In the genomic region with DNA sequence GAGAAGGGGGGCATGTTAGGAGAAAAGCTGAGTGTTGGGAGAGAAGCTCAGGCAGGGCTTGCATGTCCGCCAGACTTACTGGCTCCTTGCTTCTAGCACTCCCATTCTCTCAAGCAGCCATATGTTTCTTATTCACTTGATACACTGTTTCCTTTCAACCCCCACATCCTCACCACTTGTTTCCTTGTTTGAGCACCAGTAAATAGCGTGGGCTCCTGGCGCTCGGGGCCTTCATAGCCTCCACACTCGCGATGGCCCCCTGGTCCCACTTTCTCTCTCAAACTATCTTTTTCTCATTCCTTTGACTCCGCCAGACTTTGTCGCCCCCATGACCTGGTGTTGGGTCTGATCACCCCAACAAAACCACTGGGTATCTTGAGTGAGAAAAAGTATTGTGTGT, we compare ENCODE assay signal across 17 cellular contexts. TPM values are rescaled to one million over a fixed set of nuclear protein-coding genes. Genes with fewer than 3 reads are reported as not detected.
"Had no signal": no experiment of that assay in that cellular context is flagged by ENCODE, and none has a peak within 500 bp of the region (broad histone marks: within the 10 kb centered on the region; RNA-seq: fewer than 3 reads in every experiment).

No MANE protein-coding gene starts in this region.

- H3K4me3 Mint-ChIP-seq: stimulated activated memory B cell treated with anti-CD40 and anti-IgM and Interleukin-4, amounts not matched to agents 10 μg/mL and 1 μg/mL and 100 μg/mL, for 72 hours; stimulated activated naive CD8-positive, alpha-beta T cell treated with anti-CD3 and anti-CD28 coated beads, Interleukin-15, Interleukin-2, amounts not matched to agents 100 ng/mL and 50 ng/mL, for 24 hours had no signal

- H3K27me3 Mint-ChIP-seq: stimulated activated memory B cell treated with anti-CD40 and anti-IgM and Interleukin-4, amounts not matched to agents 10 μg/mL and 1 μg/mL and 100 μg/mL, for 72 hours had no signal

- ATAC-seq: heart left ventricle; sciatic nerve; stimulated activated memory B cell treated with anti-CD40 and anti-IgM and Interleukin-4, amounts not matched to agents 10 μg/mL and 1 μg/mL and 100 μg/mL, for 72 hours had no signal

- DNase-seq: effector memory CD4-positive, alpha-beta T cell; foreskin melanocyte; heart left ventricle; hippocampal formation; kidney glomerular epithelial cell; mesendoderm; naive B cell; spleen; stimulated activated CD4-positive, alpha-beta T cell treated with anti-CD3 and anti-CD28 coated beads, Interleukin-15, amount 100 ng/mL, for 24 hours; stimulated activated CD4-positive, alpha-beta T cell treated with anti-CD3 and anti-CD28 coated beads, Interleukin-1b, Interleukin-23, amount 100 ng/mL, for 48 hours; stimulated activated CD4-positive, alpha-beta T cell treated with anti-CD3 and anti-CD28 coated beads, Interleukin-4, amount 100 ng/mL, for 24 hours; transverse colon had no signal

- H3K27me3 ChIP-seq: heart left ventricle, transverse colon had no signal

- H3K36me3 Mint-ChIP-seq: naive B cell had no signal

- H3K36me3 ChIP-seq: heart left ventricle, spleen, thoracic aorta, transverse colon had no signal

- H3K4me3 ChIP-seq: heart left ventricle, spleen, thoracic aorta, transverse colon had no signal

- H3K27ac Mint-ChIP-seq: stimulated activated memory B cell treated with anti-CD40 and anti-IgM and Interleukin-4, amounts not matched to agents 10 μg/mL and 1 μg/mL and 100 μg/mL, for 72 hours; stimulated activated naive CD8-positive, alpha-beta T cell treated with anti-CD3 and anti-CD28 coated beads, Interleukin-15, Interleukin-2, amounts not matched to agents 100 ng/mL and 50 ng/mL, for 24 hours had no signal

- H3K27ac ChIP-seq: heart left ventricle, spleen, thoracic aorta, transverse colon had no signal

- H3K9me3 ChIP-seq: thoracic aorta, transverse colon had no signal

RNA-seq across cellular contexts. Expression of a gene that starts 57.6 kb away (rescaled TPM):
- polyA plus RNA-seq: neural cell had no signal
